Comparison of ENCODE assay signal across 1 cellular context in the genomic region with DNA sequence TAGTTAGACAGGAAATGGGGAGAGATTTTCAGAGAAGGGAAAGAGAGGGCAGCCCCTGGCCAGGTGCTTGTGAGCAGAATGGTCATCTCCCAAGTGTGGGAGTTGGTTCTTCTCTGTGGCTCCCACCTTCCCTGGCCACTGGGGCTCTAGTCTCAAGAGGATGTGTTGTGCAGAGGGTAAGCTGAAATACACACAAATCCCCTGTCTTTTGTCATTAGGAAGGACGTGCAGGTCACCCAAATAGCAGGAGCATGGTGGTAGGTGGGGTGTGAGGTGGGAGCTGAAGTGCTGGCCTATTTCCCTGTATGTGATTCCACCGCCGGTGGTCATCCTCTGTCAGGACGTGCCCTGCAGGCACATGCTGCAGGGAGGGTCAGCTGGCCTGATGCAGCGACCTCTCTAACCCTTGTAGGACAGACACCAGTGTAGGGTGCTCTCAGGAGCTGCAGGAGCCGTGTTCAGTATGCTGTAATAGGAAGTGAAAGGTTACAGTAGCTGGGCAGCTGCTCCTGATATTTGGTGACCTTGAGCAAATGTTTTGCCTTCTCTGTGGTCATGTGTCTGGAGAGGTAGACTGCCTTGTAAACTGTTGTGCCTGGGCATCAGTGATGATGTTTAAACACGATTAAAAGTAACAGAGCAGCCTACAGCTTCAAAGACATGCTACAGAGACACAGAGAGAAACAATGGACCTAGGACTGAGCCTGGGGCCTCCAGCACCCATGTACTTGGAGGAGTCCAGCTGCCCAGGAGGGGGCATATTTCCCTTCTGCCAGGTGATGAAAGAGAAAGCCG.
TF ChIP-seq lines count a peak whose summit lies in the region.

No MANE protein-coding gene starts in this region.

TF ChIP-seq in HepG2, 621 proteins besides CTCF, POLR2A, EP300 and RAD21 (continues in another document):
- TF ChIP-seq ZNF607 (CRISPR knock-in tag; IDR thresholded peaks at IDR 0.05; ENCODE audit: borderline replicate concordance) (peak; percentile 79), ZNF646 (CRISPR knock-in tag; IDR thresholded peaks at IDR 0.05) (no peak; the same call in 1 of the 2 replicates), ADNP (CRISPR knock-in tag; IDR thresholded peaks at IDR 0.05) (no peak), ZNF350 (CRISPR knock-in tag; IDR thresholded peaks at IDR 0.05; ENCODE audit: borderline replicate concordance, low read depth) (no peak; the same call in 1 of the 2 replicates), YEATS2 (CRISPR knock-in tag; IDR thresholded peaks at IDR 0.05; ENCODE audit: borderline replicate concordance) (no peak; the same call in 1 of the 2 replicates), ZNF234 (CRISPR knock-in tag; conservative IDR thresholded peaks at IDR 0.05) (no peak), CBX5 (CRISPR knock-in tag; IDR thresholded peaks at IDR 0.05; ENCODE audit: borderline replicate concordance) (0 out of 2 replicates have a peak, but pooled peaks have one; percentile 21), ZNF33B (CRISPR knock-in tag; IDR thresholded peaks at IDR 0.05) (0 out of 2 replicates have a peak, but pooled peaks have one; percentile 13), PRDM15 (CRISPR knock-in tag; IDR thresholded peaks at IDR 0.05) (no peak; the same call in 1 of the 2 replicates), ZNF776 (CRISPR knock-in tag; IDR thresholded peaks at IDR 0.05) (no peak), HES4 (CRISPR knock-in tag; IDR thresholded peaks at IDR 0.05; ENCODE audit: borderline replicate concordance) (no peak), HNRNPUL1 (IDR thresholded peaks at IDR 0.05; ENCODE audit: low read depth, low read length) (no peak), ZNF543 (CRISPR knock-in tag; IDR thresholded peaks at IDR 0.05) (no peak), MXD3 (CRISPR knock-in tag; IDR thresholded peaks at IDR 0.05) (no peak), GATA4 (IDR thresholded peaks at IDR 0.05; ENCODE audit: borderline replicate concordance, low read depth) (no peak), ZNF572 (CRISPR knock-in tag; IDR thresholded peaks at IDR 0.05) (peak; percentile 69; the same call in 1 of the 2 replicates), FUBP1 (CRISPR knock-in tag; IDR thresholded peaks at IDR 0.05; ENCODE audit: borderline replicate concordance) (no peak), SCMH1 (CRISPR knock-in tag; IDR thresholded peaks at IDR 0.05; ENCODE audit: borderline replicate concordance) (no peak), HMG20A (CRISPR knock-in tag; IDR thresholded peaks at IDR 0.05; ENCODE audit: borderline replicate concordance) (peak; percentile 73; the same call in 1 of the 2 replicates), MYPOP (CRISPR knock-in tag; IDR thresholded peaks at IDR 0.05) (peak; percentile 31; the same call in 1 of the 2 replicates), SKIL (CRISPR knock-in tag; IDR thresholded peaks at IDR 0.05; ENCODE audit: borderline replicate concordance) (peak; percentile 93), KLF12 (CRISPR knock-in tag; IDR thresholded peaks at IDR 0.05; ENCODE audit: borderline replicate concordance) (no peak), ZNF639 (CRISPR knock-in tag; conservative IDR thresholded peaks at IDR 0.05) (no peak), POLR2AphosphoS5 (IDR thresholded peaks at IDR 0.05; ENCODE audit: low read depth, low read length) (peak; percentile 55; the same call in 1 of the 2 replicates), ZNF746 (CRISPR knock-in tag; IDR thresholded peaks at IDR 0.05) (peak; percentile 35; the same call in 1 of the 2 replicates)
- TF ChIP-seq, protein P1, sequence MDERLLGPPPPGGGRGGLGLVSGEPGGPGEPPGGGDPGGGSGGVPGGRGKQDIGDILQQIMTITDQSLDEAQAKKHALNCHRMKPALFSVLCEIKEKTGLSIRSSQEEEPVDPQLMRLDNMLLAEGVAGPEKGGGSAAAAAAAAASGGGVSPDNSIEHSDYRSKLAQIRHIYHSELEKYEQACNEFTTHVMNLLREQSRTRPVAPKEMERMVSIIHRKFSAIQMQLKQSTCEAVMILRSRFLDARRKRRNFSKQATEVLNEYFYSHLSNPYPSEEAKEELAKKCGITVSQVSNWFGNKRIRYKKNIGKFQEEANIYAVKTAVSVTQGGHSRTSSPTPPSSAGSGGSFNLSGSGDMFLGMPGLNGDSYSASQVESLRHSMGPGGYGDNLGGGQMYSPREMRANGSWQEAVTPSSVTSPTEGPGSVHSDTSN (CRISPR knock-in tag; IDR thresholded peaks at IDR 0.05): no peak
- TF ChIP-seq, protein P2, sequence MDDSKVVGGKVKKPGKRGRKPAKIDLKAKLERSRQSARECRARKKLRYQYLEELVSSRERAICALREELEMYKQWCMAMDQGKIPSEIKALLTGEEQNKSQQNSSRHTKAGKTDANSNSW (CRISPR knock-in tag; IDR thresholded peaks at IDR 0.05; ENCODE audit: borderline replicate concordance): no peak
- TF ChIP-seq, protein P3, sequence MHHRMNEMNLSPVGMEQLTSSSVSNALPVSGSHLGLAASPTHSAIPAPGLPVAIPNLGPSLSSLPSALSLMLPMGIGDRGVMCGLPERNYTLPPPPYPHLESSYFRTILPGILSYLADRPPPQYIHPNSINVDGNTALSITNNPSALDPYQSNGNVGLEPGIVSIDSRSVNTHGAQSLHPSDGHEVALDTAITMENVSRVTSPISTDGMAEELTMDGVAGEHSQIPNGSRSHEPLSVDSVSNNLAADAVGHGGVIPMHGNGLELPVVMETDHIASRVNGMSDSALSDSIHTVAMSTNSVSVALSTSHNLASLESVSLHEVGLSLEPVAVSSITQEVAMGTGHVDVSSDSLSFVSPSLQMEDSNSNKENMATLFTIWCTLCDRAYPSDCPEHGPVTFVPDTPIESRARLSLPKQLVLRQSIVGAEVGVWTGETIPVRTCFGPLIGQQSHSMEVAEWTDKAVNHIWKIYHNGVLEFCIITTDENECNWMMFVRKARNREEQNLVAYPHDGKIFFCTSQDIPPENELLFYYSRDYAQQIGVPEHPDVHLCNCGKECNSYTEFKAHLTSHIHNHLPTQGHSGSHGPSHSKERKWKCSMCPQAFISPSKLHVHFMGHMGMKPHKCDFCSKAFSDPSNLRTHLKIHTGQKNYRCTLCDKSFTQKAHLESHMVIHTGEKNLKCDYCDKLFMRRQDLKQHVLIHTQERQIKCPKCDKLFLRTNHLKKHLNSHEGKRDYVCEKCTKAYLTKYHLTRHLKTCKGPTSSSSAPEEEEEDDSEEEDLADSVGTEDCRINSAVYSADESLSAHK (CRISPR knock-in tag; IDR thresholded peaks at IDR 0.05; ENCODE audit: borderline replicate concordance): no peak
